34 cellular contexts compared by ENCODE assay signal in the genomic region with DNA sequence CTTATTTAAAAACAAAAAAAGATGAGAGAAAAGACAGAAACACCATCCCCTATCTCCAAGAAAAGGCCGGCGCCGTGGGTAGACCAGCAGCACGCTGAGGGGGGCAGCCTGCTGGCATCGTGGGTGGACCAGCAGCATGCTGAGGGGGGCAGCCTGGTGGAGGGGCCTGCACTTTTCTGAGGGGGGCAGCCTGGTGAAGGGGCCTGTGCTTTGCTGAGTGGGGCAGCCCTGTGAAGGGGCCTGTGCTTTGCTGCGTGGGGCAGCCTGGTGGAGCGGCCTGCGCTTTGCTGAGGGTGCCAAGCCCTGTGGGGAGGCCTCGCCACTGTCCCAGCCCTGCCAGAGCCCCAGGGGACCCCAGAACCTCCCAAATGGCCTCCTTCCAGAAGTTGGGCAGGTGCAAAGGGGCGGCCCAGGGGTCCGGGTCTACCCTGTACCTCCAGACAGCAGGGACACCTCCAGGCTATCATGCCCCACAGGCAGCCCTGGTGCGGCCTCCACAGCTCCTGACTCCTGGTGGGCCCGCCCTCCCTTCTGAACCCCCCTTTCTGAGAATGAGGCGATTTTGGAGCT.
"Had no signal": no experiment of that assay in that cellular context is flagged by ENCODE, and none has a peak within 500 bp of the region (broad histone marks: within the 10 kb centered on the region; RNA-seq: fewer than 3 reads in every experiment).

No MANE protein-coding gene starts in this region.

- H3K4me1 ChIP-seq: breast epithelium, esophagus squamous epithelium, pancreas, prostate gland, stomach, uterus had no signal

- H3K4me3 ChIP-seq: breast epithelium, esophagus squamous epithelium, lung, mucosa of descending colon, pancreas, prostate gland, smooth muscle cell, stomach, suprapubic skin, uterus had no signal

- FAIRE-seq: colon, endometrium, pancreas had no signal

- H3K4me2 ChIP-seq: smooth muscle cell had no signal

- H3K36me3 ChIP-seq: breast epithelium, esophagus squamous epithelium, pancreas, prostate gland, stomach, suprapubic skin, uterus, WERI-Rb-1 had no signal

- H3K27ac ChIP-seq: breast epithelium, epithelial cell of prostate, esophagus squamous epithelium, pancreas, prostate gland, stomach, suprapubic skin, WERI-Rb-1 had no signal

- ATAC-seq: activated CD4-positive, CD25-positive, alpha-beta regulatory T cell treated with anti-CD3 and anti-CD28 coated beads, Interleukin-2, amount 50 U/mL, for 24 hours; left lobe of liver; mucosa of descending colon; pancreas; stimulated activated naive B cell treated with anti-CD40 and anti-IgM and Interleukin-4, amounts not matched to agents 10 μg/mL and 1 μg/mL and 100 μg/mL, for 72 hours; T-helper 17 cell had no signal

- DNase-seq: activated CD4-positive, alpha-beta T cell treated with anti-CD3 and anti-CD28 coated beads for 48 hours; activated CD4-positive, alpha-beta T cell treated with anti-CD3 and anti-CD28 coated beads, Interleukin-2, amount 50 U/mL, for 48 hours; activated CD8-positive, alpha-beta memory T cell treated with anti-CD3 and anti-CD28 coated beads for 24 hours; activated effector memory CD4-positive, alpha-beta T cell treated with Interleukin-2 at 50 U/mL for 16 hours; activated naive CD4-positive, alpha-beta T cell treated with Interleukin-2 at 50 U/mL for 16 hours; central memory CD4-positive, alpha-beta T cell; dermis blood vessel endothelial cell; effector CD8-positive, alpha-beta T cell; esophagus squamous epithelium; foreskin melanocyte; kidney glomerular epithelial cell; mucosa of descending colon; retina; stimulated activated CD4-positive, alpha-beta T cell treated with anti-CD3 and anti-CD28 coated beads, Interleukin-1b, Interleukin-23, amount 100 ng/mL, for 48 hours; stimulated activated CD4-positive, alpha-beta T cell treated with anti-CD3 and anti-CD28 coated beads, Interleukin-4, amount 100 ng/mL, for 4 hours; stimulated activated CD8-positive, alpha-beta memory T cell treated with anti-CD3 and anti-CD28 coated beads, Interleukin-4, amount 100 ng/mL, for 48 hours; stimulated activated naive B cell treated with anti-CD40 and anti-IgM and Interleukin-4, amounts not matched to agents 10 μg/mL and 1 μg/mL and 100 μg/mL, for 72 hours; stomach; T-helper 17 cell; T1000; trophoblast cell; uterus; WERI-Rb-1 had no signal

- H3K9me3 ChIP-seq: breast epithelium, esophagus squamous epithelium, mucosa of descending colon, pancreas, prostate gland, stomach, suprapubic skin, uterus had no signal

- H3K27me3 ChIP-seq: breast epithelium, pancreas, uterus had no signal
